Comparison of ENCODE assay signal across 1 cellular context in genomic region chr17:3695723-3696411, GRCh38.
A peak's percentile ranks its signal among the peaks of the same experiment; 100 is the strongest.
TF ChIP-seq lines count a peak whose summit lies in the region.

TSS of gene P2RX5 (minus strand) at chr17:3696155. CDS start at chr17:3696005, 150 bp downstream.

TF ChIP-seq in HepG2, 621 proteins besides CTCF, POLR2A, EP300 and RAD21 (continued from another document):
- TF ChIP-seq TFDP1 (CRISPR knock-in tag; IDR thresholded peaks at IDR 0.05; ENCODE audit: borderline replicate concordance) = peak; percentile 40; the same call in 1 of the 2 replicates
- no peak for TF ChIP-seq AHDC1 (CRISPR knock-in tag; IDR thresholded peaks at IDR 0.05; ENCODE audit: borderline replicate concordance)
- no peak for TF ChIP-seq RNF2 (conservative IDR thresholded peaks at IDR 0.05; ENCODE audit: low read depth)
- no peak for TF ChIP-seq ZNF230 (CRISPR knock-in tag; IDR thresholded peaks at IDR 0.05)
- no peak for TF ChIP-seq RBM22 (optimal IDR thresholded peaks at IDR 0.05; ENCODE audit: low read length)
- TF ChIP-seq PATZ1 (CRISPR knock-in tag; IDR thresholded peaks at IDR 0.05) = no peak
- no peak for TF ChIP-seq ZMAT5 (CRISPR knock-in tag; IDR thresholded peaks at IDR 0.05; ENCODE audit: borderline replicate concordance, low read depth)
- TF ChIP-seq HNRNPH1 (optimal IDR thresholded peaks at IDR 0.05; ENCODE audit: low read depth, low read length) = no peak
- TF ChIP-seq ZNF343 (CRISPR knock-in tag; IDR thresholded peaks at IDR 0.05) = no peak
- TF ChIP-seq CENPX (CRISPR knock-in tag; IDR thresholded peaks at IDR 0.05) = no peak
- TF ChIP-seq ZBTB7B (CRISPR knock-in tag; IDR thresholded peaks at IDR 0.05) = no peak
- TF ChIP-seq CENPT (CRISPR knock-in tag; IDR thresholded peaks at IDR 0.05; ENCODE audit: low read depth) = no peak
- 0 out of 2 replicates have a peak, but pooled peaks have one; percentile 32 for TF ChIP-seq SRY (CRISPR knock-in tag; IDR thresholded peaks at IDR 0.05)
- no peak for TF ChIP-seq ZNF142 (CRISPR knock-in tag; IDR thresholded peaks at IDR 0.05)
- TF ChIP-seq TCF7 (IDR thresholded peaks at IDR 0.05; ENCODE audit: low read depth) = no peak
- TF ChIP-seq HNRNPL (IDR thresholded peaks at IDR 0.05; ENCODE audit: low read depth, low read length) = no peak
- TF ChIP-seq NR2F2 (IDR thresholded peaks at IDR 0.05; ENCODE audit: borderline replicate concordance, low read depth) = no peak
- no peak for TF ChIP-seq ZNF619 (CRISPR knock-in tag; IDR thresholded peaks at IDR 0.05)
- no peak for TF ChIP-seq BCL6 (CRISPR knock-in tag; IDR thresholded peaks at IDR 0.05)
- TF ChIP-seq SMAD9 (CRISPR knock-in tag; IDR thresholded peaks at IDR 0.05) = no peak
- no peak for TF ChIP-seq XRCC5 (optimal IDR thresholded peaks at IDR 0.05; ENCODE audit: low read length)
- TF ChIP-seq ZBTB20 (CRISPR knock-in tag; IDR thresholded peaks at IDR 0.05; ENCODE audit: borderline replicate concordance, low read depth) = no peak
- no peak for TF ChIP-seq ZNF362 (CRISPR knock-in tag; IDR thresholded peaks at IDR 0.05; ENCODE audit: borderline replicate concordance)
- TF ChIP-seq ZNF44 (CRISPR knock-in tag; IDR thresholded peaks at IDR 0.05) = no peak
- no peak for TF ChIP-seq SRSF4 (IDR thresholded peaks at IDR 0.05; ENCODE audit: low read depth, low read length, poor library complexity, severe bottlenecking)
- no peak for TF ChIP-seq MXD3 (CRISPR knock-in tag; IDR thresholded peaks at IDR 0.05)
- no peak for TF ChIP-seq HBP1 (CRISPR knock-in tag; IDR thresholded peaks at IDR 0.05; ENCODE audit: low read depth)
- peak; percentile 55; the same call in 1 of the 2 replicates for TF ChIP-seq MIER2 (CRISPR knock-in tag; IDR thresholded peaks at IDR 0.05)
- TF ChIP-seq YEATS2 (CRISPR knock-in tag; IDR thresholded peaks at IDR 0.05; ENCODE audit: borderline replicate concordance) = no peak
- TF ChIP-seq ZNF280D (CRISPR knock-in tag; IDR thresholded peaks at IDR 0.05) = no peak
- TF ChIP-seq HNRNPLL (IDR thresholded peaks at IDR 0.05; ENCODE audit: low read depth, low read length, poor library complexity, severe bottlenecking) = no peak
- no peak for TF ChIP-seq KDM1A (CRISPR knock-in tag; IDR thresholded peaks at IDR 0.05)
